7 cellular contexts compared by ENCODE assay signal in genomic region chr2:195659114-195659513, GRCh38. TPM values are rescaled to one million over a fixed set of nuclear protein-coding genes. Genes with fewer than 3 reads are reported as not detected.
DNase-seq lines count a peak whose midpoint lies in the region; ATAC-seq and TF ChIP-seq lines count a peak whose summit lies in the region.

No MANE protein-coding gene starts in this region.

- POLR2A ChIA-PET in naive thymus-derived CD8-positive, alpha-beta T cell (lab: Charles Lee), result interaction anchor here (0.5 to 5.2 kb wide), 8 partner anchors 8 to 160 kb away, joined by 3 to 152 read pairs (median 8); no protein-coding TSS in a partner anchor

- DNase-seq in GM12865 (ENCODE audit: low read depth) (peak; percentile 40), NCI-H226 (peak; percentile 11), cardiac fibroblast (ENCODE audit: low read depth in 2 of 2) (peak; percentile 17 to 41), COR-L47 (lab: John Stamatoyannopoulos, UW) (no peak)
- peak in 5 of 10 donors; percentile 31 to 71 (median 60) for DNase-seq in naive thymus-derived CD8-positive, alpha-beta T cell
- DNase-seq in stimulated activated CD4-positive, alpha-beta T cell treated with anti-CD3 and anti-CD28 coated beads, Interleukin-4, amount 100 ng/mL, for 1 hour, result no peak

- peaks cover 30 to 57% (median 41%) of the 10 kb centered on the region in 4 donors for H3K4me1 Mint-ChIP-seq in naive thymus-derived CD8-positive, alpha-beta T cell

- peak; percentile 8 to 27 for ATAC-seq in naive thymus-derived CD8-positive, alpha-beta T cell
- ATAC-seq in HG03469 (IDR thresholded peaks at IDR 0.05; ENCODE audit: unreplicated experiment), result no peak

- H3K36me3 Mint-ChIP-seq in naive thymus-derived CD8-positive, alpha-beta T cell, result peaks cover 8 to 11% (median 9%) of the 10 kb centered on the region in 3 donors

- peaks cover 0 to 2% (median 0%) of the 10 kb centered on the region in 9 donors for H3K9me3 Mint-ChIP-seq in naive thymus-derived CD8-positive, alpha-beta T cell

- TF ChIP-seq CTCF in GM12865 (IDR thresholded peaks at IDR 0.05; ENCODE audit: insufficient read depth, low read depth, low read length, missing control alignments) (no peak), cardiac fibroblast (IDR thresholded peaks at IDR 0.05; ENCODE audit: low read depth, low read length) (no peak)

- H3K4me3 ChIP-seq in GM12865 (ENCODE audit: low read depth, low read length) (peak overlapping the region; percentile 81), cardiac fibroblast (replicated peaks in 1 of 2; ENCODE audit: low read depth in 2 of 2, low read length in 2 of 2) (peak overlapping the region; percentile 85 to 91)

- peak overlapping the region; percentile 98 to 100 (median 99) for H3K27ac Mint-ChIP-seq in naive thymus-derived CD8-positive, alpha-beta T cell

- H3K27me3 Mint-ChIP-seq in naive thymus-derived CD8-positive, alpha-beta T cell, result peaks cover 0 to 3% (median 0%) of the 10 kb centered on the region in 5 donors

- H3K4me3 Mint-ChIP-seq in naive thymus-derived CD8-positive, alpha-beta T cell, result peak overlapping the region; percentile 92 to 100 (median 98)

RNA-seq across cellular contexts. Expression of gene SLC39A10, which starts 2.1 kb away (rescaled TPM):
- 10 to 100 TPM; 77.3 to 80.4 TPM for total RNA-seq in naive thymus-derived CD8-positive, alpha-beta T cell
- 10 to 100 TPM in 2 of 3 donors, 1 to 10 TPM in 1; 8.1 to 14.6 (median 12.6) TPM for polyA plus RNA-seq in naive thymus-derived CD8-positive, alpha-beta T cell

Comparison
In these comparisons a context has a peak if more than half of its experiments do, and no peak if none do; other contexts are left out.
1. DNase-seq: peak in GM12865 (single experiment), NCI-H226 (single experiment) and cardiac fibroblast (2 of 2); none in COR-L47 (single experiment) and stimulated activated CD4-positive, alpha-beta T cell treated with anti-CD3 and anti-CD28 coated beads, Interleukin-4, amount 100 ng/mL, for 1 hour (single experiment).